26 cellular contexts compared by ENCODE assay signal in the genomic region with DNA sequence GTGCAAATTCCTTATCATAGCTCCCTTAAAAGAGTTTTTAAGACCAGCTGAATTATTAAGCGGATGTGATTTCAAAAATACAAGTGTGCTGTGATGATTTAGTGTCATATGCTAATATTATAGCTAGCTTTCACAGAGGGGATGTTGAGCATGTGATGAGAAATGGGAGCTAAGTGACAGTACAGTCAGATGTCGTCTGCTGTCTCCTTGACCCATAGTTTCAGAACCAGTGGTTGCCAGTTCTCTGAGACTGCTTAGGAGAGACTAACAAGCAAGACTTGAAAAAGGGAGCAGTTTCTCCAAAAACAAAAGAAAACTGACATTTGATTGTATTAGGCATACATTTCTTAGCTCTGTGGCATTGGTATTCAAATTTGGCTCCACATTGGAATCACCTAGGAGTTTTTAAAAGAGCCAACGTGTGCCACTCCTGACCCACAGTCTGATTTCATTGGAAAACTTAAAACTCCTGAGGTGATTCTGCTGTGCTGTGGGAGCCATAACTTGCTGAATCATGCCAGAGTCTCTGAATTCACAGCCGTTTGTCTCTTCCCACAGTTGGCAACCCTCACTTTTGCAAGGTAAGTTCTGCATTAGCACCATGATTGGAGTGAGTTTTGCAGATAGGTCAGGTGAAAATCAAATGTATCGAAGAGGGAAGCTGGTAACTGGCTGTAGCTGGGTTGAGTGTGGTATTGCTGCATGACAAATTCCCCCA.
"Had no signal": no experiment of that assay in that cellular context is flagged by ENCODE, and none has a peak within 500 bp of the region (broad histone marks: within the 10 kb centered on the region; RNA-seq: fewer than 3 reads in every experiment).

No MANE protein-coding gene starts in this region.

- H3K27ac ChIP-seq: left ventricle myocardium inferior, neutrophil, spleen, suprapubic skin, thoracic aorta, tibial artery, upper lobe of right lung had no signal

- FAIRE-seq: islet of Langerhans, kidney, small intestine, urothelium cell line had no signal

- H3K4me1 ChIP-seq: suprapubic skin, tibial artery, upper lobe of right lung had no signal

- H3K36me3 ChIP-seq: neutrophil, suprapubic skin, thoracic aorta had no signal

- H3K9me3 ChIP-seq: left ventricle myocardium inferior, mucosa of descending colon, neutrophil, spleen, suprapubic skin, thoracic aorta, tibial artery, upper lobe of right lung had no signal

- ATAC-seq: mucosa of descending colon; naive thymus-derived CD8-positive, alpha-beta T cell; sciatic nerve; stimulated activated effector memory CD8-positive, alpha-beta T cell treated with anti-CD3 and anti-CD28 coated beads, Interleukin-12 subunit alpha, Interleukin-12 subunit beta, amount 100 ng/mL, for 72 hours; upper lobe of right lung had no signal

- H3K4me3 ChIP-seq: left ventricle myocardium inferior, lung, mucosa of descending colon, spleen, suprapubic skin, thoracic aorta, tibial artery, upper lobe of right lung had no signal

- H3K27me3 ChIP-seq: neutrophil, spleen, suprapubic skin, tibial artery, upper lobe of right lung had no signal

- DNase-seq: hypothalamus; immature natural killer cell; kidney; left ventricle myocardium inferior; mesendoderm; midbrain; mucosa of descending colon; naive thymus-derived CD8-positive, alpha-beta T cell; occipital lobe; retina; right cardiac atrium; small intestine; spleen; stimulated activated CD4-positive, alpha-beta T cell treated with anti-CD3 and anti-CD28 coated beads, Interleukin-4, amount 100 ng/mL, for 24 hours; stimulated activated naive CD4-positive, alpha-beta T cell; tibial artery; trophoblast cell; upper lobe of right lung had no signal
